In the genomic region with DNA sequence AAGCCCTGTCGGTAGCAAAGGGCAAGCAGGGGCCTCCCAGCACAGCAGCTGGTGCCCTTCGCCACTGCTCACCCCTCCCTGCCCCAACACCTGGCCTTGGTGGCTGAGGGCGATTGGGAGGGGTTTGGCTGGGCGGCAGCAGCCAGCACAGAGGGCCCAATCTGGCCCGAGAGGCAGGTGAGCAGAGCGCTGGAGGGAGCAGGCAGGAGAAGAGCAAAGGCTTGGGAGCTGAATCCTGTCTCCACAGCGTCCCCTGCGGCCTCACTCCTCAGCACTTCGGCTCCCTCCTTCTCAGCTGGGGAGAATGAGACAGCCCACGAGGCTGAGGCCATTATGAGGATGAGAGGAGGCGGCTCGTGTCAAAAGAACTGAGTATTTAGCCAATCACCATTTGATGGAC, we compare ENCODE assay signal across 1 cellular context.
TF ChIP-seq lines count a peak whose summit lies in the region.

No MANE protein-coding gene starts in this region.

TF ChIP-seq in SK-N-SH treated with all-trans-retinoic acid at 6 μM for 48 hours, 23 proteins besides CTCF, POLR2A, EP300 and RAD21 (continued from another document):
- TF ChIP-seq, protein P1, sequence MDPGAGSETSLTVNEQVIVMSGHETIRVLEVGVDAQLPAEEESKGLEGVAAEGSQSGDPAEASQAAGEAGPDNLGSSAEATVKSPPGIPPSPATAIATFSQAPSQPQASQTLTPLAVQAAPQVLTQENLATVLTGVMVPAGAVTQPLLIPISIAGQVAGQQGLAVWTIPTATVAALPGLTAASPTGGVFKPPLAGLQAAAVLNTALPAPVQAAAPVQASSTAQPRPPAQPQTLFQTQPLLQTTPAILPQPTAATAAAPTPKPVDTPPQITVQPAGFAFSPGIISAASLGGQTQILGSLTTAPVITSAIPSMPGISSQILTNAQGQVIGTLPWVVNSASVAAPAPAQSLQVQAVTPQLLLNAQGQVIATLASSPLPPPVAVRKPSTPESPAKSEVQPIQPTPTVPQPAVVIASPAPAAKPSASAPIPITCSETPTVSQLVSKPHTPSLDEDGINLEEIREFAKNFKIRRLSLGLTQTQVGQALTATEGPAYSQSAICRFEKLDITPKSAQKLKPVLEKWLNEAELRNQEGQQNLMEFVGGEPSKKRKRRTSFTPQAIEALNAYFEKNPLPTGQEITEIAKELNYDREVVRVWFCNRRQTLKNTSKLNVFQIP (CRISPR knock-in tag; IDR thresholded peaks at IDR 0.05; ENCODE audit: borderline replicate concordance, low read depth), result no peak
- TF ChIP-seq PPARA (CRISPR knock-in tag; IDR thresholded peaks at IDR 0.05; ENCODE audit: borderline replicate concordance) (no peak), TOX (CRISPR knock-in tag; IDR thresholded peaks at IDR 0.05; ENCODE audit: borderline replicate concordance) (no peak), ZC3H10 (CRISPR knock-in tag; IDR thresholded peaks at IDR 0.05) (no peak), ISL1 (CRISPR knock-in tag; IDR thresholded peaks at IDR 0.05) (no peak), ARNTL (CRISPR knock-in tag; IDR thresholded peaks at IDR 0.05; ENCODE audit: borderline replicate concordance, low read depth) (no peak), ZNF565 (CRISPR knock-in tag; conservative IDR thresholded peaks at IDR 0.05; ENCODE audit: low read depth) (no peak)
- TF ChIP-seq, protein P2, sequence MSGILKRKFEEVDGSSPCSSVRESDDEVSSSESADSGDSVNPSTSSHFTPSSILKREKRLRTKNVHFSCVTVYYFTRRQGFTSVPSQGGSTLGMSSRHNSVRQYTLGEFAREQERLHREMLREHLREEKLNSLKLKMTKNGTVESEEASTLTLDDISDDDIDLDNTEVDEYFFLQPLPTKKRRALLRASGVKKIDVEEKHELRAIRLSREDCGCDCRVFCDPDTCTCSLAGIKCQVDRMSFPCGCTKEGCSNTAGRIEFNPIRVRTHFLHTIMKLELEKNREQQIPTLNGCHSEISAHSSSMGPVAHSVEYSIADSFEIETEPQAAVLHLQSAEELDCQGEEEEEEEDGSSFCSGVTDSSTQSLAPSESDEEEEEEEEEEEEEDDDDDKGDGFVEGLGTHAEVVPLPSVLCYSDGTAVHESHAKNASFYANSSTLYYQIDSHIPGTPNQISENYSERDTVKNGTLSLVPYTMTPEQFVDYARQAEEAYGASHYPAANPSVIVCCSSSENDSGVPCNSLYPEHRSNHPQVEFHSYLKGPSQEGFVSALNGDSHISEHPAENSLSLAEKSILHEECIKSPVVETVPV (CRISPR knock-in tag; IDR thresholded peaks at IDR 0.05), result no peak
